In genomic region chr1:17475729-17476128, GRCh38 we compare ENCODE assay signal across 12 cellular contexts. TPM values are rescaled to one million over a fixed set of nuclear protein-coding genes. Genes with fewer than 3 reads are reported as not detected.
A peak's percentile ranks its signal among the peaks of the same experiment; 100 is the strongest.
DNase-seq lines count a peak whose midpoint lies in the region; ATAC-seq, FAIRE-seq and TF ChIP-seq lines count a peak whose summit lies in the region.
"Had no signal": no experiment of that assay in that cellular context is flagged by ENCODE, and none has a peak within 500 bp of the region (broad histone marks: within the 10 kb centered on the region; RNA-seq: fewer than 3 reads in every experiment).

No MANE protein-coding gene starts in this region.

- no peak overlapping the region for H3K4me3 ChIP-seq in fibroblast of the aortic adventitia (ENCODE audit: low read depth, low read length)
- H3K4me3 ChIP-seq: colonic mucosa had no signal

- H3K4me3 Mint-ChIP-seq in stimulated activated naive CD8-positive, alpha-beta T cell treated with anti-CD3 and anti-CD28 coated beads, Interleukin-15, amount 100 ng/mL, for 72 hours, result no peak overlapping the region
- H3K4me3 Mint-ChIP-seq: nephron progenitor cell had no signal

- H3K27me3 Mint-ChIP-seq in stimulated activated naive CD8-positive, alpha-beta T cell treated with anti-CD3 and anti-CD28 coated beads, Interleukin-15, amount 100 ng/mL, for 72 hours, result no peaks in the 10 kb centered on the region

- no peaks in the 10 kb centered on the region for H3K9me3 Mint-ChIP-seq in stimulated activated naive CD8-positive, alpha-beta T cell treated with anti-CD3 and anti-CD28 coated beads, Interleukin-15, amount 100 ng/mL, for 72 hours
- H3K9me3 Mint-ChIP-seq: nephron progenitor cell had no signal

- FAIRE-seq in RCC 7860 (lab: Jason Lieb, UNC), result no peak

- H3K27ac Mint-ChIP-seq in stimulated activated naive CD8-positive, alpha-beta T cell treated with anti-CD3 and anti-CD28 coated beads, Interleukin-15, amount 100 ng/mL, for 72 hours, result no peak overlapping the region
- H3K27ac Mint-ChIP-seq: nephron progenitor cell had no signal

- ATAC-seq in stimulated activated naive CD8-positive, alpha-beta T cell treated with anti-CD3 and anti-CD28 coated beads, Interleukin-15, amount 100 ng/mL, for 72 hours, result peak; percentile 58
- no peak for ATAC-seq in stimulated activated naive CD8-positive, alpha-beta T cell treated with anti-CD3 and anti-CD28 coated beads, Interleukin-15, Interleukin-2, amounts not matched to agents 100 U/mL and 50 U/mL, for 24 hours
- ATAC-seq in HG02840 (IDR thresholded peaks at IDR 0.05; ENCODE audit: low FRiP score, unreplicated experiment) (no peak), GM19397 (IDR thresholded peaks at IDR 0.05; ENCODE audit: unreplicated experiment) (no peak)

- no peaks in the 10 kb centered on the region for H3K4me1 Mint-ChIP-seq in stimulated activated naive CD8-positive, alpha-beta T cell treated with anti-CD3 and anti-CD28 coated beads, Interleukin-15, amount 100 ng/mL, for 72 hours
- H3K4me1 Mint-ChIP-seq: nephron progenitor cell had no signal

- DNase-seq in stimulated activated naive CD8-positive, alpha-beta T cell treated with anti-CD3 and anti-CD28 coated beads, Interleukin-15, amount 100 ng/mL, for 72 hours, result no peak
- DNase-seq in stimulated activated naive CD8-positive, alpha-beta T cell treated with anti-CD3 and anti-CD28 coated beads, Interleukin-15, Interleukin-2, amounts not matched to agents 100 U/mL and 50 U/mL, for 24 hours, result no peak
- DNase-seq in RCC 7860 (ENCODE audit: low spot score) (peak; percentile 66), fibroblast of the aortic adventitia (ENCODE audit: low read depth) (peak; percentile 89), NCI-H146 (lab: John Stamatoyannopoulos, UW) (no peak), NCI-H2107 (lab: John Stamatoyannopoulos, UW) (no peak)
- DNase-seq: colonic mucosa; GOT3; nephron progenitor cell; stimulated activated CD4-positive, alpha-beta T cell treated with anti-CD3 and anti-CD28 coated beads, Interleukin-2, amount 100 ng/mL, for 24 hours had no signal

- TF ChIP-seq CTCF in fibroblast of the aortic adventitia (IDR thresholded peaks at IDR 0.05; ENCODE audit: insufficient read depth, low read length), result no peak

RNA-seq across cellular contexts. Expression of gene RCC2, which starts 36.3 kb away (rescaled TPM):
- total RNA-seq in fibroblast of the aortic adventitia (ENCODE audit: low replicate concordance), result 40.1 and 46.0 TPM in 2 replicates

Comparison
In these comparisons a context has a peak if more than half of its experiments do, and no peak if none do; other contexts are left out.
1. DNase-seq: peak in RCC 7860 (single experiment) and fibroblast of the aortic adventitia (single experiment); none in stimulated activated naive CD8-positive, alpha-beta T cell treated with anti-CD3 and anti-CD28 coated beads, Interleukin-15, amount 100 ng/mL, for 72 hours (0 of 2), stimulated activated naive CD8-positive, alpha-beta T cell treated with anti-CD3 and anti-CD28 coated beads, Interleukin-15, Interleukin-2, amounts not matched to agents 100 U/mL and 50 U/mL, for 24 hours (single experiment), NCI-H146 (single experiment) and NCI-H2107 (single experiment).